Comparison of ENCODE assay signal across 1 cellular context in genomic region chr6:17281100-17281496, GRCh38.
TF ChIP-seq lines count a peak whose summit lies in the region.

Gene RBM24 (plus strand): TSS chr6:17281361. CDS start chr6:17281582, 221 bp downstream.

TF ChIP-seq in IMR-90, 13 proteins besides CTCF, POLR2A, EP300 and RAD21:
- TF ChIP-seq SMC3 (IDR thresholded peaks at IDR 0.05; ENCODE audit: low read depth, low read length) (peak; percentile 37), MAZ (IDR thresholded peaks at IDR 0.05; ENCODE audit: borderline replicate concordance, low read depth, low read length) (0 out of 2 replicates have a peak, but pooled peaks have one; percentile 8), RFX5 (IDR thresholded peaks at IDR 0.05; ENCODE audit: low read depth, low read length) (no peak)
